Comparison of ENCODE assay signal across 1 cellular context in genomic region chr2:74756356-74756890, GRCh38.
A peak's percentile ranks its signal among the peaks of the same experiment; 100 is the strongest.
TF ChIP-seq lines count a peak whose summit lies in the region.

No MANE protein-coding gene starts in this region.

TF ChIP-seq in HepG2, 621 proteins besides CTCF, POLR2A, EP300 and RAD21 (continued from another document and continues in another):
- TF ChIP-seq ZBTB49 (CRISPR knock-in tag; IDR thresholded peaks at IDR 0.05; ENCODE audit: borderline replicate concordance) (no peak), EZH2 (conservative IDR thresholded peaks at IDR 0.05; ENCODE audit: low read depth, low read length) (no peak), ZBTB26 (CRISPR knock-in tag; IDR thresholded peaks at IDR 0.05; ENCODE audit: borderline replicate concordance) (no peak), ZNF83 (CRISPR knock-in tag; IDR thresholded peaks at IDR 0.05; ENCODE audit: borderline replicate concordance) (no peak), ZNF121 (CRISPR knock-in tag; IDR thresholded peaks at IDR 0.05) (no peak), FOXO1 (CRISPR knock-in tag; IDR thresholded peaks at IDR 0.05) (peak; percentile 64; the same call in 1 of the 2 replicates), ZNF143 (CRISPR knock-in tag; IDR thresholded peaks at IDR 0.05) (no peak), TRIM24 (CRISPR knock-in tag; IDR thresholded peaks at IDR 0.05) (peak; percentile 80), TARDBP (CRISPR knock-in tag; IDR thresholded peaks at IDR 0.05) (peak; percentile 21; the same call in 1 of the 2 replicates), AKAP8 (CRISPR knock-in tag; IDR thresholded peaks at IDR 0.05) (no peak), TBX2 (CRISPR knock-in tag; IDR thresholded peaks at IDR 0.05; ENCODE audit: borderline replicate concordance) (peak; percentile 63; the same call in 1 of the 2 replicates), SKI (IDR thresholded peaks at IDR 0.05; ENCODE audit: partially characterized antibody) (no peak), LCORL (IDR thresholded peaks at IDR 0.05) (peak; percentile 65), LCORL (CRISPR knock-in tag; IDR thresholded peaks at IDR 0.05) (peak; percentile 58), ZMYM2 (CRISPR knock-in tag; IDR thresholded peaks at IDR 0.05) (peak; percentile 80), ZFP36L1 (CRISPR knock-in tag; IDR thresholded peaks at IDR 0.05) (no peak), BCLAF1 (IDR thresholded peaks at IDR 0.05) (no peak), REXO4 (CRISPR knock-in tag; IDR thresholded peaks at IDR 0.05; ENCODE audit: borderline replicate concordance) (no peak), SNAPC5 (CRISPR knock-in tag; IDR thresholded peaks at IDR 0.05; ENCODE audit: borderline replicate concordance) (no peak), RBM39 (IDR thresholded peaks at IDR 0.05; ENCODE audit: low read depth, low read length, poor library complexity, severe bottlenecking) (no peak), ZFP37 (CRISPR knock-in tag; IDR thresholded peaks at IDR 0.05; ENCODE audit: borderline replicate concordance) (no peak), ZNF782 (CRISPR knock-in tag; IDR thresholded peaks at IDR 0.05; ENCODE audit: borderline replicate concordance) (no peak), ZNF503 (CRISPR knock-in tag; IDR thresholded peaks at IDR 0.05) (peak; percentile 84), ATF3 (CRISPR knock-in tag; IDR thresholded peaks at IDR 0.05) (no peak), ZNF432 (CRISPR knock-in tag; IDR thresholded peaks at IDR 0.05; ENCODE audit: borderline replicate concordance) (no peak), RXRA (CRISPR knock-in tag; IDR thresholded peaks at IDR 0.05) (no peak), NPAS2 (CRISPR knock-in tag; IDR thresholded peaks at IDR 0.05; ENCODE audit: borderline replicate concordance) (no peak), SMAD1 (CRISPR knock-in tag; IDR thresholded peaks at IDR 0.05; ENCODE audit: borderline replicate concordance, low read depth) (no peak), SCMH1 (CRISPR knock-in tag; IDR thresholded peaks at IDR 0.05; ENCODE audit: borderline replicate concordance) (no peak), CBFB (CRISPR knock-in tag; IDR thresholded peaks at IDR 0.05) (no peak), PREB (CRISPR knock-in tag; IDR thresholded peaks at IDR 0.05) (no peak), SP2 (CRISPR knock-in tag; IDR thresholded peaks at IDR 0.05) (no peak), ZZZ3 (CRISPR knock-in tag; IDR thresholded peaks at IDR 0.05; ENCODE audit: borderline replicate concordance) (no peak), KDM1A (CRISPR knock-in tag; IDR thresholded peaks at IDR 0.05) (no peak)
- TF ChIP-seq, protein P1, sequence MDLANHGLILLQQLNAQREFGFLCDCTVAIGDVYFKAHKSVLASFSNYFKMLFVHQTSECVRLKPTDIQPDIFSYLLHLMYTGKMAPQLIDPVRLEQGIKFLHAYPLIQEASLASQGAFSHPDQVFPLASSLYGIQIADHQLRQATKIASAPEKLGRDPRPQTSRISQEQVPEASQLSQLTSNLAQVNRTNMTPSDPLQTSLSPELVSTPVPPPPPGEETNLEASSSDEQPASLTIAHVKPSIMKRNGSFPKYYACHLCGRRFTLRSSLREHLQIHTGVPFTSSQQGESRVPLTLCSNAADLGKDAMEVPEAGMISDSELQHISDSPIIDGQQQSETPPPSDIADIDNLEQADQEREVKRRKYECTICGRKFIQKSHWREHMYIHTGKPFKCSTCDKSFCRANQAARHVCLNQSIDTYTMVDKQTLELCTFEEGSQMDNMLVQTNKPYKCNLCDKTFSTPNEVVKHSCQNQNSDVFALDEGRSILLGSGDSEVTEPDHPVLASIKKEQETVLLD (CRISPR knock-in tag; IDR thresholded peaks at IDR 0.05; ENCODE audit: low read depth), result no peak
- TF ChIP-seq, protein P2, sequence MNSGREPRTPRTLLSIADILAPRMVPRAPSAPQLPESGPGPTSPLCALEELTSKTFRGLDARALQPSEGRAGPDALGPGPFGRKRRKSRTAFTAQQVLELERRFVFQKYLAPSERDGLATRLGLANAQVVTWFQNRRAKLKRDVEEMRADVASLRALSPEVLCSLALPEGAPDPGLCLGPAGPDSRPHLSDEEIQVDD (CRISPR knock-in tag; IDR thresholded peaks at IDR 0.05; ENCODE audit: borderline replicate concordance), result no peak
- TF ChIP-seq, protein P3, sequence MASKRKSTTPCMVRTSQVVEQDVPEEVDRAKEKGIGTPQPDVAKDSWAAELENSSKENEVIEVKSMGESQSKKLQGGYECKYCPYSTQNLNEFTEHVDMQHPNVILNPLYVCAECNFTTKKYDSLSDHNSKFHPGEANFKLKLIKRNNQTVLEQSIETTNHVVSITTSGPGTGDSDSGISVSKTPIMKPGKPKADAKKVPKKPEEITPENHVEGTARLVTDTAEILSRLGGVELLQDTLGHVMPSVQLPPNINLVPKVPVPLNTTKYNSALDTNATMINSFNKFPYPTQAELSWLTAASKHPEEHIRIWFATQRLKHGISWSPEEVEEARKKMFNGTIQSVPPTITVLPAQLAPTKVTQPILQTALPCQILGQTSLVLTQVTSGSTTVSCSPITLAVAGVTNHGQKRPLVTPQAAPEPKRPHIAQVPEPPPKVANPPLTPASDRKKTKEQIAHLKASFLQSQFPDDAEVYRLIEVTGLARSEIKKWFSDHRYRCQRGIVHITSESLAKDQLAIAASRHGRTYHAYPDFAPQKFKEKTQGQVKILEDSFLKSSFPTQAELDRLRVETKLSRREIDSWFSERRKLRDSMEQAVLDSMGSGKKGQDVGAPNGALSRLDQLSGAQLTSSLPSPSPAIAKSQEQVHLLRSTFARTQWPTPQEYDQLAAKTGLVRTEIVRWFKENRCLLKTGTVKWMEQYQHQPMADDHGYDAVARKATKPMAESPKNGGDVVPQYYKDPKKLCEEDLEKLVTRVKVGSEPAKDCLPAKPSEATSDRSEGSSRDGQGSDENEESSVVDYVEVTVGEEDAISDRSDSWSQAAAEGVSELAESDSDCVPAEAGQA (IDR thresholded peaks at IDR 0.05; ENCODE audit: low read depth), result no peak
- TF ChIP-seq, protein P3 (CRISPR knock-in tag; IDR thresholded peaks at IDR 0.05; ENCODE audit: borderline replicate concordance), result 0 out of 2 replicates have a peak, but pooled peaks have one; percentile 47
